ENCODE assay signal across 10 cellular contexts in the genomic region with DNA sequence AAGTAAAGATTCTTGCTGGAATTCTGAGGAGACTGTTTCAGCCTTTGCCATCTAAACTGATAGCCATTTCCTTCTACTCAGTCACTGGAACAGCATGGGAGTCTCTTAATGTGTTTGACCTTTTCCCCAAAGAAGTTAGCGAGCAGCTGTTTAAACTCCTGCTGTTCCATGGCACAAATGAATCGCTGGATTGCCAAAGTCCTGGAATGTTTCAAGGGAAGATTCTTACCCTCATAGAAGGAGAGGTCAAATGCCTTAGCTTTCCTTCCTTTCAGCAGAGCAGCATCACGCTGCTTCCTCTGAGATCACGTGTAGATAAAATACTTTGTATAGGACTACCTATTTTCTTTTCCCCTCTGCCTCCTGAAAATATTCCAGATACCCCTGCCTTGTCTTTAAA. TPM values are rescaled to one million over a fixed set of nuclear protein-coding genes. Genes with fewer than 3 reads are reported as not detected.
DNase-seq lines count a peak whose midpoint lies in the region; ATAC-seq and TF ChIP-seq lines count a peak whose summit lies in the region.
"Had no signal": no experiment of that assay in that cellular context is flagged by ENCODE, and none has a peak within 500 bp of the region (broad histone marks: within the 10 kb centered on the region; RNA-seq: fewer than 3 reads in every experiment).

No MANE protein-coding gene starts in this region.

- TF ChIP-seq CTCF in choroid plexus epithelial cell (conservative IDR thresholded peaks at IDR 0.05; ENCODE audit: low read depth, low read length) (no peak), spleen (IDR thresholded peaks at IDR 0.05 in 8 of 11, conservative IDR thresholded peaks at IDR 0.05 in 3 of 11) (no peak)

- H3K4me1 ChIP-seq in spleen = peaks cover 0 to 7% (median 2%) of the 10 kb centered on the region in 6 donors

- H3K27ac ChIP-seq in spleen = peak overlapping the region in 6 of 8 donors; percentile 2 to 47 (median 19)

- peak; percentile 84 for ATAC-seq in left colon

- 42 to 69% (median 58%) methylated on average over 4 of the region's 4 CpGs for WGBS in spleen, 5 donors

- DNase-seq in HT-29 (ENCODE audit: low spot score) (peak; percentile 48), choroid plexus epithelial cell (ENCODE audit: low read depth) (peak; percentile 83), left colon (no peak), spleen (no peak), amygdala (lab: John Stamatoyannopoulos, UW) (no peak), NCI-H2081 (lab: John Stamatoyannopoulos, UW) (no peak), RKO (ENCODE audit: low spot score) (no peak)
- no peak for DNase-seq in activated effector memory CD4-positive, alpha-beta T cell treated with Interleukin-2 at 50 U/mL for 16 hours
- DNase-seq: activated T-cell treated with anti-CD3 and anti-CD28 coated beads for 4 hours, OCI-M1 had no signal

- H3K4me3 ChIP-seq in choroid plexus epithelial cell (ENCODE audit: low read depth, low read length) (no peak overlapping the region), spleen (no peak overlapping the region)

- no peaks in the 10 kb centered on the region for H3K9me3 ChIP-seq in spleen

- no peak for TF ChIP-seq POLR2A in spleen (IDR thresholded peaks at IDR 0.05)

- H3K36me3 ChIP-seq in spleen = no peaks in the 10 kb centered on the region

- no peaks in the 10 kb centered on the region for H3K27me3 ChIP-seq in spleen (replicated peaks in 1 of 7)

- intact Hi-C loops in left colon (cut with DNase I, micrococcal nuclease) = no loop called here
- intact Hi-C loops in spleen (cut with DNase I; ENCODE audit: low total_unique reads) = no loop called here

RNA-seq across cellular contexts. Expression of gene NR2C1, which starts 10.5 kb away (rescaled TPM):
- 26.5 and 27.4 TPM in 2 replicates for total RNA-seq in HT-29 (2014; rRNA removed; shearing (Covaris generic))
- total RNA-seq in left colon (10 to 100 TPM; 26.4 to 30.2 TPM), spleen (100 to 1,000 TPM in 1 of 7 donors, 10 to 100 TPM in 6; 30.2 to 133 (median 42.9) TPM)
- 10 to 100 TPM; 31.3 to 73.4 (median 49.9) TPM for polyA plus RNA-seq in spleen

Comparison
In these comparisons a context has a peak if more than half of its experiments do, and no peak if none do; other contexts are left out.
1. DNase-seq: peak in HT-29 (single experiment) and choroid plexus epithelial cell (single experiment); none in left colon (0 of 2), spleen (single experiment), activated effector memory CD4-positive, alpha-beta T cell treated with Interleukin-2 at 50 U/mL for 16 hours (single experiment), amygdala (0 of 56), NCI-H2081 (0 of 2) and RKO (single experiment).